ENCODE assay signal across 33 cellular contexts in genomic region chr4:22668702-22669101, GRCh38. TPM values are rescaled to one million over a fixed set of nuclear protein-coding genes. Genes with fewer than 3 reads are reported as not detected.
A peak's percentile ranks its signal among the peaks of the same experiment; 100 is the strongest.
DNase-seq lines count a peak whose midpoint lies in the region; ATAC-seq, FAIRE-seq and TF ChIP-seq lines count a peak whose summit lies in the region.
"Had no signal": no experiment of that assay in that cellular context is flagged by ENCODE, and none has a peak within 500 bp of the region (broad histone marks: within the 10 kb centered on the region; RNA-seq: fewer than 3 reads in every experiment).

No MANE protein-coding gene starts in this region.

- peaks cover 41% of the 10 kb centered on the region for H3K4me1 ChIP-seq in CD8-positive, alpha-beta T cell (ENCODE audit: insufficient read depth, low read length)
- H3K4me1 ChIP-seq in naive thymus-derived CD4-positive, alpha-beta T cell (ENCODE audit: control insufficient read depth in 2 of 2, insufficient read depth in 2 of 2, low read length in 2 of 2) = peaks cover 0 to 38% of the 10 kb centered on the region in 2 donors

- no peaks in the 10 kb centered on the region for H3K27me3 Mint-ChIP-seq in activated CD4-positive, alpha-beta T cell treated with anti-CD3 and anti-CD28 coated beads, Interleukin-2, amount 10 ng/mL, durations not matched to agents 24 days and 14 days
- no peaks in the 10 kb centered on the region for H3K27me3 Mint-ChIP-seq in activated CD4-positive, alpha-beta T cell treated with anti-CD3 and anti-CD28 coated beads for 36 hours
- no peaks in the 10 kb centered on the region for H3K27me3 Mint-ChIP-seq in CD8-positive, alpha-beta T cell (ENCODE audit: low read depth)
- H3K27me3 Mint-ChIP-seq in activated naive CD8-positive, alpha-beta T cell treated with anti-CD3 and anti-CD28 coated beads, Interleukin-2, amount 10 ng/mL, durations not matched to agents 7 days and 5 days = no peaks in the 10 kb centered on the region
- H3K27me3 Mint-ChIP-seq in naive thymus-derived CD4-positive, alpha-beta T cell = no peaks in the 10 kb centered on the region

- no peak overlapping the region for H3K4me3 Mint-ChIP-seq in activated CD4-positive, alpha-beta T cell treated with anti-CD3 and anti-CD28 coated beads, Interleukin-2, amount 10 ng/mL, durations not matched to agents 24 days and 14 days
- no peak overlapping the region for H3K4me3 Mint-ChIP-seq in activated CD4-positive, alpha-beta T cell treated with anti-CD3 and anti-CD28 coated beads for 36 hours
- H3K4me3 Mint-ChIP-seq in CD8-positive, alpha-beta T cell = peak overlapping the region; percentile 59
- peak overlapping the region; percentile 25 for H3K4me3 Mint-ChIP-seq in activated naive CD8-positive, alpha-beta T cell treated with anti-CD3 and anti-CD28 coated beads, Interleukin-2, amount 10 ng/mL, durations not matched to agents 7 days and 5 days
- peak overlapping the region; percentile 34 to 82 (median 72) for H3K4me3 Mint-ChIP-seq in naive thymus-derived CD4-positive, alpha-beta T cell
- H3K4me3 Mint-ChIP-seq: activated T-helper 1 cell treated with anti-CD3 and anti-CD28 coated beads, Interleukin-12 subunit alpha, Interleukin-12 subunit beta, Interleukin-2, Interleukin-4 antibody, amounts not matched to agents 30 ng/mL and 10 ng/mL and 1 ng/mL, durations not matched to agents 14 hours and 24 hours and 36 hours; mesothelial cell of epicardium; nephron progenitor cell; stimulated activated effector memory CD8-positive, alpha-beta T cell treated with anti-CD3 and anti-CD28 coated beads, Interleukin-12 subunit alpha, Interleukin-12 subunit beta, amount 100 ng/mL, for 72 hours had no signal

- H3K4me3 ChIP-seq in CD8-positive, alpha-beta T cell (ENCODE audit: low read depth, low read length) = peak overlapping the region; percentile 25
- peak overlapping the region; percentile 34 for H3K4me3 ChIP-seq in naive thymus-derived CD4-positive, alpha-beta T cell (ENCODE audit: low read length)
- H3K4me3 ChIP-seq: heart right ventricle, PC-9 had no signal

- H3K27me3 ChIP-seq in CD8-positive, alpha-beta T cell (ENCODE audit: insufficient read depth, low read length) = no peaks in the 10 kb centered on the region
- H3K27me3 ChIP-seq in naive thymus-derived CD4-positive, alpha-beta T cell (ENCODE audit: control insufficient read depth in 2 of 2, insufficient read depth in 2 of 2, low read length in 2 of 2) = no peaks in the 10 kb centered on the region
- H3K27me3 ChIP-seq: heart right ventricle had no signal

- no peak for FAIRE-seq in D721Med (lab: Jason Lieb, UNC)
- FAIRE-seq: A204.1, HTR-8/SVneo had no signal

- H3K36me3 ChIP-seq in CD8-positive, alpha-beta T cell (ENCODE audit: insufficient read depth, low read length) = no peaks in the 10 kb centered on the region
- H3K36me3 ChIP-seq in naive thymus-derived CD4-positive, alpha-beta T cell (ENCODE audit: control insufficient read depth in 2 of 3, insufficient read depth in 3 of 3, low read length in 3 of 3) = no peaks in the 10 kb centered on the region
- H3K36me3 ChIP-seq: heart right ventricle had no signal

- intact Hi-C loops in activated CD4-positive, alpha-beta T cell treated with anti-CD3 and anti-CD28 coated beads, Interleukin-2, amount 10 ng/mL, durations not matched to agents 24 days and 14 days (cut with micrococcal nuclease) = no loop called here
- intact Hi-C loops in activated CD4-positive, alpha-beta T cell treated with anti-CD3 and anti-CD28 coated beads for 36 hours (cut with DNase I, micrococcal nuclease) = no loop called here
- intact Hi-C loops in CD8-positive, alpha-beta T cell (cut with DNase I, micrococcal nuclease) = loop anchor here in 1 of 2 experiments (5.0 kb wide), 1 partner anchor 151 kb away; the partner anchor contains the start of gene ADGRA3
- intact Hi-C loops in naive thymus-derived CD4-positive, alpha-beta T cell (cut with micrococcal nuclease) = no loop called here

- CTCF ChIA-PET in activated CD4-positive, alpha-beta T cell treated with anti-CD3 and anti-CD28 coated beads for 36 hours (lab: Charles Lee) = interaction anchor here (0.5 to 1.4 kb wide), 2 partner anchors 12 to 37 kb away, joined by 3 to 4 read pairs; no protein-coding TSS in a partner anchor
- CTCF ChIA-PET in CD8-positive, alpha-beta T cell (lab: Charles Lee) = interaction anchor here (0.6 to 1.9 kb wide), 2 partner anchors 16 to 25 kb away, joined by 3 to 4 read pairs; no protein-coding TSS in a partner anchor
- CTCF ChIA-PET in naive thymus-derived CD4-positive, alpha-beta T cell (lab: Charles Lee) = interaction anchor here (0.6 to 1.0 kb wide), 3 partner anchors 18 to 280 kb away, joined by 3 read pairs; no protein-coding TSS in a partner anchor

- TF ChIP-seq CTCF in CD8-positive, alpha-beta T cell (IDR thresholded peaks at IDR 0.05) = no peak
- no peak for TF ChIP-seq CTCF in D721Med (IDR thresholded peaks at IDR 0.05; ENCODE audit: insufficient read depth, missing control alignments)

- POLR2A ChIA-PET in activated CD4-positive, alpha-beta T cell treated with anti-CD3 and anti-CD28 coated beads for 36 hours (lab: Charles Lee) = no interaction called here
- POLR2A ChIA-PET in CD8-positive, alpha-beta T cell (lab: Charles Lee) = no interaction called here
- POLR2A ChIA-PET in activated naive CD8-positive, alpha-beta T cell treated with anti-CD3 and anti-CD28 coated beads, Interleukin-2, amount 10 ng/mL, durations not matched to agents 7 days and 5 days (lab: Charles Lee) = no interaction called here
- POLR2A ChIA-PET in naive thymus-derived CD4-positive, alpha-beta T cell (lab: Charles Lee) = interaction anchor here (1.0 kb wide), 1 partner anchor 161 kb away, joined by 3 read pairs; no protein-coding TSS in a partner anchor

- peaks cover 27% of the 10 kb centered on the region for H3K4me1 Mint-ChIP-seq in activated CD4-positive, alpha-beta T cell treated with anti-CD3 and anti-CD28 coated beads, Interleukin-2, amount 10 ng/mL, durations not matched to agents 24 days and 14 days
- H3K4me1 Mint-ChIP-seq in activated CD4-positive, alpha-beta T cell treated with anti-CD3 and anti-CD28 coated beads for 36 hours = peaks cover 39% of the 10 kb centered on the region
- H3K4me1 Mint-ChIP-seq in CD8-positive, alpha-beta T cell (ENCODE audit: low read depth) = peaks cover 57% of the 10 kb centered on the region
- H3K4me1 Mint-ChIP-seq in activated naive CD8-positive, alpha-beta T cell treated with anti-CD3 and anti-CD28 coated beads, Interleukin-2, amount 10 ng/mL, durations not matched to agents 7 days and 5 days = peaks cover 22% of the 10 kb centered on the region
- peaks cover 29 to 73% (median 62%) of the 10 kb centered on the region in 7 donors for H3K4me1 Mint-ChIP-seq in naive thymus-derived CD4-positive, alpha-beta T cell
- H3K4me1 Mint-ChIP-seq: nephron progenitor cell; stimulated activated effector memory CD8-positive, alpha-beta T cell treated with anti-CD3 and anti-CD28 coated beads, Interleukin-12 subunit alpha, Interleukin-12 subunit beta, amount 100 ng/mL, for 72 hours had no signal

- peaks cover 3% of the 10 kb centered on the region for H3K9me3 Mint-ChIP-seq in activated CD4-positive, alpha-beta T cell treated with anti-CD3 and anti-CD28 coated beads, Interleukin-2, amount 10 ng/mL, durations not matched to agents 24 days and 14 days
- peaks cover 2% of the 10 kb centered on the region for H3K9me3 Mint-ChIP-seq in activated CD4-positive, alpha-beta T cell treated with anti-CD3 and anti-CD28 coated beads for 36 hours (ENCODE audit: low read depth)
- H3K9me3 Mint-ChIP-seq in CD8-positive, alpha-beta T cell = no peaks in the 10 kb centered on the region
- H3K9me3 Mint-ChIP-seq in activated naive CD8-positive, alpha-beta T cell treated with anti-CD3 and anti-CD28 coated beads, Interleukin-2, amount 10 ng/mL, durations not matched to agents 7 days and 5 days = peaks cover 5% of the 10 kb centered on the region
- peaks cover 0 to 5% (median 0%) of the 10 kb centered on the region in 11 donors for H3K9me3 Mint-ChIP-seq in naive thymus-derived CD4-positive, alpha-beta T cell
- H3K9me3 Mint-ChIP-seq: activated T-helper 1 cell treated with anti-CD3 and anti-CD28 coated beads, Interleukin-12 subunit alpha, Interleukin-12 subunit beta, Interleukin-2, Interleukin-4 antibody, amounts not matched to agents 30 ng/mL and 10 ng/mL and 1 ng/mL, durations not matched to agents 14 hours and 24 hours and 36 hours; mesothelial cell of epicardium; nephron progenitor cell had no signal

- H3K36me3 Mint-ChIP-seq in activated CD4-positive, alpha-beta T cell treated with anti-CD3 and anti-CD28 coated beads, Interleukin-2, amount 10 ng/mL, durations not matched to agents 24 days and 14 days (ENCODE audit: low read depth) = no peaks in the 10 kb centered on the region
- no peaks in the 10 kb centered on the region for H3K36me3 Mint-ChIP-seq in activated CD4-positive, alpha-beta T cell treated with anti-CD3 and anti-CD28 coated beads for 36 hours (ENCODE audit: low read depth)
- H3K36me3 Mint-ChIP-seq in CD8-positive, alpha-beta T cell = no peaks in the 10 kb centered on the region
- H3K36me3 Mint-ChIP-seq in activated naive CD8-positive, alpha-beta T cell treated with anti-CD3 and anti-CD28 coated beads, Interleukin-2, amount 10 ng/mL, durations not matched to agents 7 days and 5 days = peaks cover 3% of the 10 kb centered on the region
- peaks cover 0 to 9% (median 2%) of the 10 kb centered on the region in 5 donors for H3K36me3 Mint-ChIP-seq in naive thymus-derived CD4-positive, alpha-beta T cell
- H3K36me3 Mint-ChIP-seq: mesothelial cell of epicardium; stimulated activated effector memory CD8-positive, alpha-beta T cell treated with anti-CD3 and anti-CD28 coated beads, Interleukin-12 subunit alpha, Interleukin-12 subunit beta, amount 100 ng/mL, for 72 hours had no signal

- DNase-seq in activated CD4-positive, alpha-beta T cell treated with anti-CD3 and anti-CD28 coated beads, Interleukin-2, amount 10 ng/mL, durations not matched to agents 24 days and 14 days = peak; percentile 51
- no peak for DNase-seq in activated CD4-positive, alpha-beta T cell treated with anti-CD3 and anti-CD28 coated beads for 36 hours
- DNase-seq in CD8-positive, alpha-beta T cell = no peak
- DNase-seq in activated naive CD8-positive, alpha-beta T cell treated with anti-CD3 and anti-CD28 coated beads, Interleukin-2, amount 10 ng/mL, durations not matched to agents 7 days and 5 days = no peak
- no peak for DNase-seq in naive thymus-derived CD4-positive, alpha-beta T cell
- DNase-seq in effector CD8-positive, alpha-beta T cell (lab: John Stamatoyannopoulos, UW) = no peak
- no peak for DNase-seq in D721Med (ENCODE audit: insufficient read length, low spot score)
- DNase-seq: activated CD4-positive, CD25-positive, alpha-beta regulatory T cell; amygdala; C1 segment of cervical spinal cord; central memory CD4-positive, alpha-beta T cell; GOT3; heart right ventricle; Kasumi-1; left cardiac atrium; NCI-H1092 treated with DMSO at 0.1 percent for 48 hours; NCI-H2029 treated with DMSO at 0.1 percent for 48 hours; nephron progenitor cell; PC-9; posterior cingulate gyrus; SIG-M5; stimulated activated CD4-positive, alpha-beta T cell treated with anti-CD3 and anti-CD28 coated beads, Interleukin-2, amount 100 ng/mL, for 24 hours; T-helper 9 cell had no signal

- ATAC-seq in activated CD4-positive, alpha-beta T cell treated with anti-CD3 and anti-CD28 coated beads for 36 hours = no peak
- ATAC-seq in CD8-positive, alpha-beta T cell = no peak
- no peak for ATAC-seq in activated naive CD8-positive, alpha-beta T cell treated with anti-CD3 and anti-CD28 coated beads, Interleukin-2, amount 10 ng/mL, durations not matched to agents 7 days and 5 days (ENCODE audit: low read depth)
- ATAC-seq in naive thymus-derived CD4-positive, alpha-beta T cell = no peak
- no peak for ATAC-seq in HG02623 (IDR thresholded peaks at IDR 0.05; ENCODE audit: unreplicated experiment)
- ATAC-seq: stimulated activated effector memory CD8-positive, alpha-beta T cell treated with anti-CD3 and anti-CD28 coated beads, Interleukin-12 subunit alpha, Interleukin-12 subunit beta, amount 100 ng/mL, for 72 hours had no signal

- no peak overlapping the region for H3K27ac ChIP-seq in CD8-positive, alpha-beta T cell (ENCODE audit: low read depth, low read length)
- H3K27ac ChIP-seq in naive thymus-derived CD4-positive, alpha-beta T cell (ENCODE audit: low read depth, low read length) = peak overlapping the region; percentile 49
- H3K27ac ChIP-seq: epithelial cell of prostate, PC-9 had no signal

- no peaks in the 10 kb centered on the region for H3K9me3 ChIP-seq in CD8-positive, alpha-beta T cell (ENCODE audit: low read length)
- H3K9me3 ChIP-seq in naive thymus-derived CD4-positive, alpha-beta T cell (ENCODE audit: control insufficient read depth in 2 of 3, low read length in 3 of 3) = no peaks in the 10 kb centered on the region
- H3K9me3 ChIP-seq: heart right ventricle had no signal

- peak overlapping the region; percentile 10 for H3K27ac Mint-ChIP-seq in activated CD4-positive, alpha-beta T cell treated with anti-CD3 and anti-CD28 coated beads, Interleukin-2, amount 10 ng/mL, durations not matched to agents 24 days and 14 days
- no peak overlapping the region for H3K27ac Mint-ChIP-seq in activated CD4-positive, alpha-beta T cell treated with anti-CD3 and anti-CD28 coated beads for 36 hours
- H3K27ac Mint-ChIP-seq in CD8-positive, alpha-beta T cell = peak overlapping the region; percentile 83
- peak overlapping the region; percentile 23 for H3K27ac Mint-ChIP-seq in activated naive CD8-positive, alpha-beta T cell treated with anti-CD3 and anti-CD28 coated beads, Interleukin-2, amount 10 ng/mL, durations not matched to agents 7 days and 5 days
- H3K27ac Mint-ChIP-seq in naive thymus-derived CD4-positive, alpha-beta T cell = peak overlapping the region; percentile 20 to 94 (median 84)
- H3K27ac Mint-ChIP-seq: activated T-helper 1 cell treated with anti-CD3 and anti-CD28 coated beads, Interleukin-12 subunit alpha, Interleukin-12 subunit beta, Interleukin-2, Interleukin-4 antibody, amounts not matched to agents 30 ng/mL and 10 ng/mL and 1 ng/mL, durations not matched to agents 14 hours and 24 hours and 36 hours; nephron progenitor cell; stimulated activated effector memory CD8-positive, alpha-beta T cell treated with anti-CD3 and anti-CD28 coated beads, Interleukin-12 subunit alpha, Interleukin-12 subunit beta, amount 100 ng/mL, for 72 hours had no signal

RNA-seq across cellular contexts. Expression of gene GBA3, which starts 24.0 kb away (rescaled TPM):
- total RNA-seq in activated CD4-positive, alpha-beta T cell treated with anti-CD3 and anti-CD28 coated beads, Interleukin-2, amount 10 ng/mL, durations not matched to agents 24 days and 14 days = not detected in 2 replicates
- not detected for total RNA-seq in activated CD4-positive, alpha-beta T cell treated with anti-CD3 and anti-CD28 coated beads for 36 hours
- not detected for total RNA-seq in CD8-positive, alpha-beta T cell
- not detected for total RNA-seq in activated naive CD8-positive, alpha-beta T cell treated with anti-CD3 and anti-CD28 coated beads, Interleukin-2, amount 10 ng/mL, durations not matched to agents 7 days and 5 days
- total RNA-seq in naive thymus-derived CD4-positive, alpha-beta T cell = not detected
- polyA plus RNA-seq in naive thymus-derived CD4-positive, alpha-beta T cell = not detected
- total RNA-seq: activated CD8-positive, alpha-beta memory T cell treated with anti-CD3 and anti-CD28 coated beads for 36 hours; activated T-helper 1 cell treated with anti-CD3 and anti-CD28 coated beads, Interleukin-12 subunit alpha, Interleukin-12 subunit beta, Interleukin-2, Interleukin-4 antibody, amounts not matched to agents 30 ng/mL and 10 ng/mL and 1 ng/mL, durations not matched to agents 14 hours and 24 hours and 36 hours; heart right ventricle; left cardiac atrium; mesothelial cell of epicardium; PC-9; skeletal muscle tissue; urinary bladder had no signal
- polyA plus RNA-seq: heart right ventricle had no signal

Comparison
In these comparisons a context has a peak if more than half of its experiments do, and no peak if none do; other contexts are left out.
1. H3K4me3 Mint-ChIP-seq: peak in CD8-positive, alpha-beta T cell (single experiment), activated naive CD8-positive, alpha-beta T cell treated with anti-CD3 and anti-CD28 coated beads, Interleukin-2, amount 10 ng/mL, durations not matched to agents 7 days and 5 days (single experiment) and naive thymus-derived CD4-positive, alpha-beta T cell (10 of 10); none in activated CD4-positive, alpha-beta T cell treated with anti-CD3 and anti-CD28 coated beads, Interleukin-2, amount 10 ng/mL, durations not matched to agents 24 days and 14 days (single experiment) and activated CD4-positive, alpha-beta T cell treated with anti-CD3 and anti-CD28 coated beads for 36 hours (single experiment).